1 cellular context compared by ENCODE assay signal in the genomic region with DNA sequence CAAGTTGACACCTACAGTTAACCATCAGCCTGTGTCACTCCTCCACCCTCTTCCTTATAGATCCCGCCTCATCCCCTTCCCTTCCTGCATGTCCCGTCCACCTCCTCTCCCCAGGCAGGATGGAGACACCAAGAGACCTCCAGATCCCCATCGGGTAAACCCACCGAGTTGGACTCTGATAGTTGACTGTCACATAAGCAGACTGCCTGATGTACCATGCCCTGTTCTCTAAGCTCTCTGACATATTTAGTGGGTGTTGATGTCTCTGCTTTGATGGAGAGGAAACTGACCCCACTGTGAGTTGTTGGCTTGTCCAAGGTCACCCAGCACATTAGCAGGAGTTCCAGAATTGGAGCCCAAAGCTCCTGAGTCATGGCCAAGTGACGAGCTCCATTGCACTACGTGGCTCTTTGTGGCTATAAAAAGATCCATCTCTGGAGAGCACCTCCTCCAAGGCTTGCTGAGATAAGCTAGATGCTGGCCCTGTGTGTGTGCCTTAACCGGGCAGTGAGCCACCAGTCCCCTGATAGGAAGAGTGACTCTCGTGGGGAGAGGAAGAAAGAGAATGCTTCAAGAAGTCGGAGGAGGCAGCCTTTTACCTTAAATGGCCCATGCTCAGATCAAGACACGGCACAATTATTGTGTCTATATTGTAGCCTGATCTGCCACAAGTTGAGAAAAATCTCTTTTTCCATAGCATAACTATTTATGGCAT.
TF ChIP-seq lines count a peak whose summit lies in the region.

No MANE protein-coding gene starts in this region.

TF ChIP-seq in K562, 482 proteins besides CTCF, POLR2A, EP300 and RAD21 (continued from another document and continues in another):
- TF ChIP-seq, protein P1, sequence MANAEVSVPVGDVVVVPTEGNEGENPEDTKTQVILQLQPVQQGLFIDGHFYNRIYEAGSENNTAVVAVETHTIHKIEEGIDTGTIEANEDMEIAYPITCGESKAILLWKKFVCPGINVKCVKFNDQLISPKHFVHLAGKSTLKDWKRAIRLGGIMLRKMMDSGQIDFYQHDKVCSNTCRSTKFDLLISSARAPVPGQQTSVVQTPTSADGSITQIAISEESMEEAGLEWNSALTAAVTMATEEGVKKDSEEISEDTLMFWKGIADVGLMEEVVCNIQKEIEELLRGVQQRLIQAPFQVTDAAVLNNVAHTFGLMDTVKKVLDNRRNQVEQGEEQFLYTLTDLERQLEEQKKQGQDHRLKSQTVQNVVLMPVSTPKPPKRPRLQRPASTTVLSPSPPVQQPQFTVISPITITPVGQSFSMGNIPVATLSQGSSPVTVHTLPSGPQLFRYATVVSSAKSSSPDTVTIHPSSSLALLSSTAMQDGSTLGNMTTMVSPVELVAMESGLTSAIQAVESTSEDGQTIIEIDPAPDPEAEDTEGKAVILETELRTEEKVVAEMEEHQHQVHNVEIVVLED (CRISPR knock-in tag; IDR thresholded peaks at IDR 0.05) = no peak
- no peak for TF ChIP-seq HDAC6 (IDR thresholded peaks at IDR 0.05; ENCODE audit: low read depth, low read length)
- no peak for TF ChIP-seq CREB1 (IDR thresholded peaks at IDR 0.05)
- TF ChIP-seq CREB1 (CRISPR knock-in tag; IDR thresholded peaks at IDR 0.05) = peak; percentile 72
- TF ChIP-seq GATA2 (CRISPR knock-in tag; IDR thresholded peaks at IDR 0.05) = peak; percentile 64; the same call in 1 of the 2 replicates
- no peak for TF ChIP-seq U2AF2 (optimal IDR thresholded peaks at IDR 0.05; ENCODE audit: low read depth, low read length)
- TF ChIP-seq GTF3C2 (IDR thresholded peaks at IDR 0.05; ENCODE audit: borderline replicate concordance, extremely low read depth, insufficient read length) = no peak
- no peak for TF ChIP-seq ZNF696 (CRISPR knock-in tag; conservative IDR thresholded peaks at IDR 0.05)
- no peak for TF ChIP-seq RFX5 (IDR thresholded peaks at IDR 0.05; ENCODE audit: low read depth, low read length)
- TF ChIP-seq SMAD4 (CRISPR knock-in tag; conservative IDR thresholded peaks at IDR 0.05) = peak; percentile 79; the same call in 1 of the 2 replicates
- TF ChIP-seq HMG20A (CRISPR knock-in tag; conservative IDR thresholded peaks at IDR 0.05) = no peak
- TF ChIP-seq RBM25 (IDR thresholded peaks at IDR 0.05; ENCODE audit: low read depth, low read length, severe bottlenecking) = no peak
- no peak for TF ChIP-seq TGIF2 (CRISPR knock-in tag; IDR thresholded peaks at IDR 0.05)
- TF ChIP-seq CHD2 (IDR thresholded peaks at IDR 0.05; ENCODE audit: low read depth, low read length) = no peak
- TF ChIP-seq ZNF184 (CRISPR knock-in tag; IDR thresholded peaks at IDR 0.05) = no peak
- 0 out of 2 replicates have a peak, but pooled peaks have one; percentile 48 for TF ChIP-seq ZNF561 (CRISPR knock-in tag; conservative IDR thresholded peaks at IDR 0.05)
- TF ChIP-seq TAF15 (IDR thresholded peaks at IDR 0.05; ENCODE audit: low read depth, low read length) = no peak
- TF ChIP-seq EHMT2 (IDR thresholded peaks at IDR 0.05) = peak; percentile 68; the same call in 1 of the 2 replicates
- TF ChIP-seq MCM3 (IDR thresholded peaks at IDR 0.05) = no peak
- TF ChIP-seq PBX2 (CRISPR knock-in tag; IDR thresholded peaks at IDR 0.05; ENCODE audit: low read depth) = no peak
- peak; percentile 81 for TF ChIP-seq PBX2 (tag; conservative IDR thresholded peaks at IDR 0.05; ENCODE audit: low read depth)
- TF ChIP-seq RBM17 (IDR thresholded peaks at IDR 0.05; ENCODE audit: borderline replicate concordance, low read depth, low read length) = no peak
- TF ChIP-seq RBM39 (optimal IDR thresholded peaks at IDR 0.05; ENCODE audit: low read depth, low read length) = no peak
- TF ChIP-seq ID3 (CRISPR knock-in tag; IDR thresholded peaks at IDR 0.05) = no peak
- peak; percentile 18; the same call in 1 of the 2 replicates for TF ChIP-seq ID3 (tag; IDR thresholded peaks at IDR 0.05)
- peak; percentile 48; the same call in 1 of the 2 replicates for TF ChIP-seq MITF (IDR thresholded peaks at IDR 0.05)
- TF ChIP-seq, protein P2, sequence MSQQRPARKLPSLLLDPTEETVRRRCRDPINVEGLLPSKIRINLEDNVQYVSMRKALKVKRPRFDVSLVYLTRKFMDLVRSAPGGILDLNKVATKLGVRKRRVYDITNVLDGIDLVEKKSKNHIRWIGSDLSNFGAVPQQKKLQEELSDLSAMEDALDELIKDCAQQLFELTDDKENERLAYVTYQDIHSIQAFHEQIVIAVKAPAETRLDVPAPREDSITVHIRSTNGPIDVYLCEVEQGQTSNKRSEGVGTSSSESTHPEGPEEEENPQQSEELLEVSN (IDR thresholded peaks at IDR 0.05; ENCODE audit: borderline replicate concordance in 1 of 2, extremely low read depth in 1 of 2, insufficient read depth in 1 of 2, insufficient read length in 1 of 2, low read depth in 1 of 2, low read length in 1 of 2, poor library complexity in 1 of 2, severe bottlenecking in 1 of 2) = no peak
- no peak for TF ChIP-seq CEBPZ (IDR thresholded peaks at IDR 0.05; ENCODE audit: borderline replicate concordance, low read depth, low read length)
- TF ChIP-seq, protein P3, sequence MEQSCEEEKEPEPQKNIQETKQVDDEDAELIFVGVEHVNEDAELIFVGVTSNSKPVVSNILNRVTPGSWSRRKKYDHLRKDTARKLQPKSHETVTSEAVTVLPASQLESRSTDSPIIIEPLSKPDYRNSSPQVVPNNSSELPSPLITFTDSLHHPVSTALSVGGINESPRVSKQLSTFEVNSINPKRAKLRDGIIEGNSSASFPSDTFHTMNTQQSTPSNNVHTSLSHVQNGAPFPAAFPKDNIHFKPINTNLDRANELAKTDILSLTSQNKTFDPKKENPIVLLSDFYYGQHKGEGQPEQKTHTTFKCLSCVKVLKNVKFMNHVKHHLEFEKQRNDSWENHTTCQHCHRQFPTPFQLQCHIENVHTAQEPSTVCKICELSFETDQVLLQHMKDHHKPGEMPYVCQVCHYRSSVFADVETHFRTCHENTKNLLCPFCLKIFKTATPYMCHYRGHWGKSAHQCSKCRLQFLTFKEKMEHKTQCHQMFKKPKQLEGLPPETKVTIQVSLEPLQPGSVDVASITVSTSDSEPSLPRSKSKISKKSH (CRISPR knock-in tag; IDR thresholded peaks at IDR 0.05) = no peak
- peak; percentile 87 for TF ChIP-seq NCOR1 (IDR thresholded peaks at IDR 0.05)
- TF ChIP-seq E2F3 (CRISPR knock-in tag; IDR thresholded peaks at IDR 0.05) = no peak
- TF ChIP-seq ZNF830 (CRISPR knock-in tag; IDR thresholded peaks at IDR 0.05) = no peak
- TF ChIP-seq SP2 (IDR thresholded peaks at IDR 0.05; ENCODE audit: extremely low read depth, low read depth, low read length, poor library complexity, severe bottlenecking) = no peak
- TF ChIP-seq BRF1 (IDR thresholded peaks at IDR 0.05; ENCODE audit: borderline replicate concordance, extremely low read depth, insufficient read length) = no peak
- peak; percentile 65; the same call in 1 of the 2 replicates for TF ChIP-seq GATAD2B (IDR thresholded peaks at IDR 0.05; ENCODE audit: borderline replicate concordance)
- TF ChIP-seq ZNF583 (CRISPR knock-in tag; IDR thresholded peaks at IDR 0.05) = 0 out of 2 replicates have a peak, but pooled peaks have one; percentile 6
- TF ChIP-seq ARNT (IDR thresholded peaks at IDR 0.05) = peak in 1 of 2 experiments; percentile 89; a peak in 2 of 4 replicates
- TF ChIP-seq ZNF518B (CRISPR knock-in tag; IDR thresholded peaks at IDR 0.05) = no peak
- TF ChIP-seq NELFE (IDR thresholded peaks at IDR 0.05; ENCODE audit: insufficient read depth, insufficient read length) = no peak
- no peak for TF ChIP-seq ZNF212 (CRISPR knock-in tag; IDR thresholded peaks at IDR 0.05)
- peak; percentile 9; the same call in 1 of the 2 replicates for TF ChIP-seq BCL6 (CRISPR knock-in tag; IDR thresholded peaks at IDR 0.05)
